In the genomic region with DNA sequence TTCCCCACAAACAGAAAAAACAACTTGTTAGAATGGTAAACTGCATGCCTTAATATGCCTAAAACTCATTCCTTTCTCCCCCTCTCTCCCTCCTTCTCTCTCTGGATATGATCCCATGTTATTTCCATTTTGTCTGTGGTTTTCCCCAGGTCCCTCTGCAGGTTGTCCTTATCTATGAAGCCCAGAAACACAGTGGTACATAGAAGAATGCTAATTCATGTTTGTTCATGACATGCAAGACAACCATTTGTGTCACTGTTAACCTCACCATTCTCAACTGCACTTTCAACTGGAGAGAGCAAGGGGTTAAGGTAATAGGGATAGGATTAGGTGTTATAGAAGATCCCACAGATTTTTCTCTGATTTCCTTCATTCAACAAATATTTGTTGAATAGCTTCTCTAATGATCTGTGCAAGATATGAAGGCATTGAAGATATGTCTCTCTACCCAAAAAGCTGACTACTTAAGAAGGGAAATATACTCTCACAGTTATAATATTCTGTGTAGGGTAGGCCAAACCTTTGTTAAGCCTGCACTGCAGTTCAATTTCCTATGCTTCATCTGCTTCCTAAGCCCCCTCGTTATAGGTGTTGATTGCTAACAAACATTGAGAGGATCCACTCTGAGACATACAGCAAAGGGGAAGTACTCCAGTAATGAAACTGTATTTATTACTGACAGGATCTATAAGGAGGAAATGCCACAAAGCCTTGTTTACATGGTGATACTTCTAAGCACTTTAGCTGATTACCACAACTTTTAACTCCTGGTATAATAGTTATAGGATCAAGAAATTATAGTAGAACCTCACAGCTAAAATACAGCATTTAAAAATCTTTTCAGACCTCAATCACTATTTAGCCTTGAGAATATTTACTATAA, we compare ENCODE assay signal across 8 cellular contexts.
DNase-seq lines count a peak whose midpoint lies in the region; ATAC-seq, FAIRE-seq and TF ChIP-seq lines count a peak whose summit lies in the region.

No MANE protein-coding gene starts in this region.

- POLR2A ChIA-PET in K562 (lab: Yijun Ruan, JAX) = interaction anchor here (0.7 to 1.1 kb wide), 3 partner anchors 11 to 89 kb away, joined by 3 to 7 read pairs (median 3); no protein-coding TSS in a partner anchor

- H3K9me1 ChIP-seq in K562 (ENCODE audit: control insufficient read depth, insufficient read depth, low read length) = no peaks in the 10 kb centered on the region

- intact Hi-C loops in K562 (cut with micrococcal nuclease) = loop anchor here (2.0 to 10.0 kb wide), 4 partner anchors 51 to 279 kb away; a partner anchor contains a TSS

- H3K27ac Mint-ChIP-seq in activated CD8-positive, alpha-beta memory T cell treated with anti-CD3 and anti-CD28 coated beads, Interleukin-2, amount 10 ng/mL, durations not matched to agents 7 days and 5 days = no peak overlapping the region
- no peak overlapping the region for H3K27ac Mint-ChIP-seq in nephron progenitor cell

- TF ChIP-seq POLR2A in GM18505 (IDR thresholded peaks at IDR 0.05; ENCODE audit: borderline replicate concordance, extremely low read depth, insufficient read depth, insufficient read length) (no peak), K562 (conservative IDR thresholded peaks at IDR 0.05) (no peak)

- no peaks in the 10 kb centered on the region for H3K9me3 ChIP-seq in K562 (replicated peaks; ENCODE audit: control insufficient read depth, insufficient read depth, low read depth, low read length)

- CTCF ChIA-PET in K562 (lab: Yijun Ruan, JAX; ENCODE audit: low intra/inter-chr PET ratio) = no interaction called here
- CTCF ChIA-PET in activated CD8-positive, alpha-beta memory T cell treated with anti-CD3 and anti-CD28 coated beads, Interleukin-2, amount 10 ng/mL, durations not matched to agents 7 days and 5 days (lab: Charles Lee) = no interaction called here

- no peaks in the 10 kb centered on the region for H4K20me1 ChIP-seq in K562 (replicated peaks; ENCODE audit: control insufficient read depth, insufficient read depth, low read length)

- DNase-seq in K562 (ENCODE audit: extremely low read depth in 1 of 4, low spot score in 3 of 4) (peak; percentile 68 to 87 (median 80)), caudate nucleus (lab: John Stamatoyannopoulos, UW) (no peak), NCI-H226 (no peak), nephron progenitor cell (no peak)
- no peak for DNase-seq in activated CD8-positive, alpha-beta memory T cell treated with anti-CD3 and anti-CD28 coated beads, Interleukin-2, amount 10 ng/mL, durations not matched to agents 7 days and 5 days

- H3K4me1 ChIP-seq in K562 (replicated peaks in 1 of 2; ENCODE audit: control insufficient read depth in 2 of 2, insufficient read depth in 2 of 2, low read length in 2 of 2) = peaks cover 6 to 34% of the 10 kb centered on the region in 2 experiments; a peak in 4 of 5 replicates

- BruUV-seq in K562 (replicated peaks; lab: Mats Ljungman, UMichigan) = no TSS peak

- TF ChIP-seq CTCF in K562 (IDR thresholded peaks at IDR 0.05 in 2 of 3, conservative IDR thresholded peaks at IDR 0.05 in 1 of 3; ENCODE audit: insufficient read depth in 2 of 3, low read depth in 1 of 3, low read length in 3 of 3) (no peak), nephron progenitor cell (IDR thresholded peaks at IDR 0.05) (no peak)

- peak in 1 of 2 experiments; percentile 11; a peak in 1 of 4 replicates for TF ChIP-seq RAD21 in K562 (CRISPR knock-in tag; conservative IDR thresholded peaks at IDR 0.05 in 1 of 2, IDR thresholded peaks at IDR 0.05 in 1 of 2)

- TF ChIP-seq EP300 in K562 (IDR thresholded peaks at IDR 0.05; ENCODE audit: low read length) = peak; percentile 96

- H3K36me3 ChIP-seq in K562 (ENCODE audit: control insufficient read depth, insufficient read depth, low read length) = no peaks in the 10 kb centered on the region; the same call in 2 of the 3 replicates

- H2AFZ ChIP-seq in K562 (ENCODE audit: low read depth, low read length) = no peak overlapping the region

- H3K27me3 ChIP-seq in K562 (ENCODE audit: control insufficient read depth in 2 of 2, insufficient read depth in 2 of 2, low read length in 2 of 2) = no peaks in the 10 kb centered on the region

- no peak overlapping the region for H3K4me3 Mint-ChIP-seq in activated CD8-positive, alpha-beta memory T cell treated with anti-CD3 and anti-CD28 coated beads, Interleukin-2, amount 10 ng/mL, durations not matched to agents 7 days and 5 days
- no peak overlapping the region for H3K4me3 Mint-ChIP-seq in nephron progenitor cell

- WGBS in K562 (ENCODE audit: insufficient coverage, low coverage, missing lambda C conversion rate) = 0% methylated on average over 1 of the region's 1 CpG

- H3K27ac ChIP-seq in K562 (ENCODE audit: extremely low read depth, low read depth, low read length) (peak overlapping the region; percentile 86), caudate nucleus (ENCODE audit: low read depth, low read length) (no peak overlapping the region)

- H3K79me2 ChIP-seq in K562 (ENCODE audit: control insufficient read depth, insufficient read depth, low read length) = peaks cover 57% of the 10 kb centered on the region

- peak; percentile 92 for FAIRE-seq in K562 (lab: Jason Lieb, UNC)

- H3K9me3 Mint-ChIP-seq in activated CD8-positive, alpha-beta memory T cell treated with anti-CD3 and anti-CD28 coated beads, Interleukin-2, amount 10 ng/mL, durations not matched to agents 7 days and 5 days (ENCODE audit: low read depth) = no peaks in the 10 kb centered on the region
- no peaks in the 10 kb centered on the region for H3K9me3 Mint-ChIP-seq in nephron progenitor cell

- H3K4me3 ChIP-seq in K562 = no peak overlapping the region

- H3K36me3 Mint-ChIP-seq in activated CD8-positive, alpha-beta memory T cell treated with anti-CD3 and anti-CD28 coated beads, Interleukin-2, amount 10 ng/mL, durations not matched to agents 7 days and 5 days = peaks cover 6% of the 10 kb centered on the region
- H3K36me3 Mint-ChIP-seq in nephron progenitor cell (ENCODE audit: low read depth) = peaks cover 22% of the 10 kb centered on the region

- H3K4me2 ChIP-seq in K562 (ENCODE audit: insufficient read depth, low read length) = peak overlapping the region; percentile 34

- peaks cover 17% of the 10 kb centered on the region for H3K4me1 Mint-ChIP-seq in activated CD8-positive, alpha-beta memory T cell treated with anti-CD3 and anti-CD28 coated beads, Interleukin-2, amount 10 ng/mL, durations not matched to agents 7 days and 5 days
- peaks cover 24% of the 10 kb centered on the region for H3K4me1 Mint-ChIP-seq in nephron progenitor cell

- ATAC-seq in GM18505 (IDR thresholded peaks at IDR 0.05; ENCODE audit: unreplicated experiment) (peak; percentile 85), GM21526 (IDR thresholded peaks at IDR 0.05; ENCODE audit: low FRiP score, unreplicated experiment) (peak; percentile 77), HG03457 (IDR thresholded peaks at IDR 0.05; ENCODE audit: unreplicated experiment) (peak; percentile 78), K562 (peak; percentile 86)
- ATAC-seq in activated CD8-positive, alpha-beta memory T cell treated with anti-CD3 and anti-CD28 coated beads, Interleukin-2, amount 10 ng/mL, durations not matched to agents 7 days and 5 days = no peak

- H3K9ac ChIP-seq in K562 (ENCODE audit: insufficient read depth in 1 of 2, low read depth in 2 of 2, low read length in 2 of 2) = peak overlapping the region in 1 of 2 experiments; percentile 41; a peak in 2 of 4 replicates

- no peaks in the 10 kb centered on the region for H3K27me3 Mint-ChIP-seq in activated CD8-positive, alpha-beta memory T cell treated with anti-CD3 and anti-CD28 coated beads, Interleukin-2, amount 10 ng/mL, durations not matched to agents 7 days and 5 days
- no peaks in the 10 kb centered on the region for H3K27me3 Mint-ChIP-seq in nephron progenitor cell (ENCODE audit: low read depth, poor library complexity)

- in situ Hi-C loops in K562 (cut with MboI) = loop anchor here (5.0 kb wide), 1 partner anchor 97 kb away; no protein-coding TSS in a partner anchor

TF ChIP-seq in K562, 482 proteins besides CTCF, POLR2A, EP300 and RAD21 (continues in another document):
- TF ChIP-seq ESRRA (IDR thresholded peaks at IDR 0.05; ENCODE audit: borderline replicate concordance, low read depth) = peak; percentile 88; the same call in 1 of the 2 replicates
- no peak for TF ChIP-seq HNRNPH1 (optimal IDR thresholded peaks at IDR 0.05; ENCODE audit: low read depth, low read length)
- TF ChIP-seq CCNT2 (IDR thresholded peaks at IDR 0.05; ENCODE audit: borderline replicate concordance, extremely low read depth, insufficient read length, low read depth, low read length) = peak; percentile 78
- TF ChIP-seq, protein P1, sequence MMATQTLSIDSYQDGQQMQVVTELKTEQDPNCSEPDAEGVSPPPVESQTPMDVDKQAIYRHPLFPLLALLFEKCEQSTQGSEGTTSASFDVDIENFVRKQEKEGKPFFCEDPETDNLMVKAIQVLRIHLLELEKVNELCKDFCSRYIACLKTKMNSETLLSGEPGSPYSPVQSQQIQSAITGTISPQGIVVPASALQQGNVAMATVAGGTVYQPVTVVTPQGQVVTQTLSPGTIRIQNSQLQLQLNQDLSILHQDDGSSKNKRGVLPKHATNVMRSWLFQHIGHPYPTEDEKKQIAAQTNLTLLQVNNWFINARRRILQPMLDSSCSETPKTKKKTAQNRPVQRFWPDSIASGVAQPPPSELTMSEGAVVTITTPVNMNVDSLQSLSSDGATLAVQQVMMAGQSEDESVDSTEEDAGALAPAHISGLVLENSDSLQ (IDR thresholded peaks at IDR 0.05) = peak; percentile 64
- TF ChIP-seq NUFIP1 (IDR thresholded peaks at IDR 0.05; ENCODE audit: partially characterized antibody) = no peak
- TF ChIP-seq, protein P2, sequence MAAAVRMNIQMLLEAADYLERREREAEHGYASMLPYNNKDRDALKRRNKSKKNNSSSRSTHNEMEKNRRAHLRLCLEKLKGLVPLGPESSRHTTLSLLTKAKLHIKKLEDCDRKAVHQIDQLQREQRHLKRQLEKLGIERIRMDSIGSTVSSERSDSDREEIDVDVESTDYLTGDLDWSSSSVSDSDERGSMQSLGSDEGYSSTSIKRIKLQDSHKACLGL (CRISPR knock-in tag; IDR thresholded peaks at IDR 0.05; ENCODE audit: borderline replicate concordance, poor library complexity, severe bottlenecking) = no peak
- TF ChIP-seq ZNF263 (CRISPR knock-in tag; IDR thresholded peaks at IDR 0.05; ENCODE audit: borderline replicate concordance) = no peak

Comparison
In these comparisons a context has a peak if more than half of its experiments do, and no peak if none do; other contexts are left out.
1. DNase-seq: peak in K562 (4 of 4); none in caudate nucleus (0 of 61), activated CD8-positive, alpha-beta memory T cell treated with anti-CD3 and anti-CD28 coated beads, Interleukin-2, amount 10 ng/mL, durations not matched to agents 7 days and 5 days (single experiment), NCI-H226 (single experiment) and nephron progenitor cell (single experiment).